In the genomic region with DNA sequence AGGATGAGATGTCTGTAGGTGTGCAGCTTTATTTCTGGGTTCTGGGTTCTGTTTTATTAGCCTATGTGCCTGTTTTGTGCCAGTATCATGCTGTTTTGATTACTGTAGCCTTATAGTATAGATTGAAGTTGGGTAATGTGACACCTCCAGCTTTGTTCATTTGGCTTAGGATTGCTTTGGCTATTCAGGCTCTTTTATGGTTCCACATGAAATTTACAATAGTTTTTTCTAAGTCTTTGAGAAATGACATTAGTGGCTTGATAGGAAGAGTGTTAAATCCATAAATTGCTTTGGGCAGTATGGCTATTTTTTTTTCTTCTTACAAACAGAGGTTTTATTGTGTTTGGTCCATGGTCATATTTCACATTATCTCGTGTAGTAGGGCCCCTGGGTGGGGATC, we compare ENCODE assay signal across 18 cellular contexts.
DNase-seq lines count a peak whose midpoint lies in the region; ATAC-seq and TF ChIP-seq lines count a peak whose summit lies in the region.
"Had no signal": no experiment of that assay in that cellular context is flagged by ENCODE, and none has a peak within 500 bp of the region (broad histone marks: within the 10 kb centered on the region; RNA-seq: fewer than 3 reads in every experiment).

No MANE protein-coding gene starts in this region.

- ATAC-seq in left colon (peak; percentile 48), GM18502 (IDR thresholded peaks at IDR 0.05; ENCODE audit: poor library complexity, unreplicated experiment) (no peak)
- ATAC-seq: A549, GM12878, GM23338 had no signal

- H3K36me3 ChIP-seq in Caco-2 (ENCODE audit: control insufficient read depth, insufficient read depth, low read length), result no peaks in the 10 kb centered on the region

- H3K27ac Mint-ChIP-seq in Caco-2 (ENCODE audit: unreplicated experiment), result peak overlapping the region; percentile 61
- H3K27ac Mint-ChIP-seq in progenitor cell of endocrine pancreas, result no peak overlapping the region
- H3K27ac Mint-ChIP-seq: CD4-positive, alpha-beta T cell; GM23338; HFFc6 had no signal

- no peak overlapping the region for H3K4me3 ChIP-seq in Caco-2 (ENCODE audit: low read depth, low read length)
- H3K4me3 ChIP-seq: A549, GM12878, GM23338 had no signal

- no peaks in the 10 kb centered on the region; the same call in 1 of the 2 replicates for H3K9me3 ChIP-seq in Caco-2
- H3K9me3 ChIP-seq: A549 had no signal

- H3K9me3 Mint-ChIP-seq in Caco-2 (ENCODE audit: unreplicated experiment), result no peaks in the 10 kb centered on the region
- H3K9me3 Mint-ChIP-seq in progenitor cell of endocrine pancreas (ENCODE audit: low read depth), result no peaks in the 10 kb centered on the region
- H3K9me3 Mint-ChIP-seq: CD4-positive, alpha-beta T cell; GM23338; HFFc6 had no signal

- H3K27me3 ChIP-seq in Caco-2 (replicated peaks; ENCODE audit: control insufficient read depth, insufficient read depth, low read length), result no peaks in the 10 kb centered on the region

- POLR2A ChIA-PET in Caco-2 (lab: Charles Lee), result no interaction called here

- H3K4me1 ChIP-seq in Caco-2, result peaks cover 6% of the 10 kb centered on the region; the same call in 1 of the 2 replicates
- H3K4me1 ChIP-seq: A549 had no signal

- TF ChIP-seq CTCF in Caco-2 (IDR thresholded peaks at IDR 0.05; ENCODE audit: insufficient read depth in 1 of 2, low read depth in 1 of 2, low read length in 1 of 2, severe bottlenecking in 1 of 2, unreplicated experiment in 1 of 2), result no peak
- TF ChIP-seq CTCF in progenitor cell of endocrine pancreas (IDR thresholded peaks at IDR 0.05; ENCODE audit: unreplicated experiment), result no peak

- H3K27me3 Mint-ChIP-seq in Caco-2 (ENCODE audit: insufficient read depth, unreplicated experiment), result no peaks in the 10 kb centered on the region
- no peaks in the 10 kb centered on the region for H3K27me3 Mint-ChIP-seq in progenitor cell of endocrine pancreas
- H3K27me3 Mint-ChIP-seq: CD4-positive, alpha-beta T cell had no signal

- H3K4me3 Mint-ChIP-seq in Caco-2 (ENCODE audit: unreplicated experiment) (no peak overlapping the region), progenitor cell of endocrine pancreas (ENCODE audit: low read depth) (no peak overlapping the region)
- H3K4me3 Mint-ChIP-seq: CD4-positive, alpha-beta T cell; GM23338; HFFc6 had no signal

- peak; percentile 2 for DNase-seq in DMS53 (lab: John Stamatoyannopoulos, UW)
- DNase-seq in DMS53 treated with DMSO at 0.1 percent for 48 hours (lab: John Stamatoyannopoulos, UW; ENCODE audit: unreplicated experiment), result no peak
- DNase-seq in Caco-2, result no peak
- peak; percentile 90 for DNase-seq in NCI-H748 (lab: John Stamatoyannopoulos, UW; ENCODE audit: unreplicated experiment)
- DNase-seq in left colon, result no peak
- DNase-seq in progenitor cell of endocrine pancreas (ENCODE audit: low spot score, unreplicated experiment), result no peak
- DNase-seq: AML-193; CD4-positive, alpha-beta T cell; DMS153; DND-41; EL; HCEC 1CT; HFFc6; IMR-90 had no signal

- no TSS peak for BruUV-seq in Caco-2 (replicated peaks; lab: Mats Ljungman, UMichigan)

- peaks cover 2% of the 10 kb centered on the region for H3K4me1 Mint-ChIP-seq in Caco-2 (ENCODE audit: low read depth, unreplicated experiment)
- H3K4me1 Mint-ChIP-seq in progenitor cell of endocrine pancreas (ENCODE audit: low read depth), result peaks cover 1% of the 10 kb centered on the region
- H3K4me1 Mint-ChIP-seq: GM23338 had no signal

- CTCF ChIA-PET in Caco-2 (lab: Charles Lee), result no interaction called here

- intact Hi-C loops in Caco-2 (cut with micrococcal nuclease; ENCODE audit: unreplicated experiment) (no loop called here), left colon (cut with DNase I, micrococcal nuclease) (no loop called here)

- H3K36me3 Mint-ChIP-seq in Caco-2 (ENCODE audit: insufficient read depth, unreplicated experiment) (no peaks in the 10 kb centered on the region), progenitor cell of endocrine pancreas (ENCODE audit: insufficient read depth) (no peaks in the 10 kb centered on the region)

Comparison
In these comparisons a context has a peak if more than half of its experiments do, and no peak if none do; other contexts are left out.
1. DNase-seq: peak in DMS53 (single experiment) and NCI-H748 (single experiment); none in DMS53 treated with DMSO at 0.1 percent for 48 hours (single experiment), Caco-2 (0 of 2), left colon (0 of 2) and progenitor cell of endocrine pancreas (single experiment).